ENCODE assay signal across 23 cellular contexts in genomic region chr16:27489906-27490305, GRCh38.
"Had no signal": no experiment of that assay in that cellular context is flagged by ENCODE, and none has a peak within 500 bp of the region (broad histone marks: within the 10 kb centered on the region; RNA-seq: fewer than 3 reads in every experiment).

No MANE protein-coding gene starts in this region.

- DNase-seq: activated CD4-positive, alpha-beta memory T cell treated with anti-CD3 and anti-CD28 coated beads, Interleukin-2, amount 10 ng/mL, durations not matched to agents 7 days and 5 days; activated CD4-positive, alpha-beta T cell treated with anti-CD3 and anti-CD28 coated beads for 36 hours; activated CD4-positive, alpha-beta T cell treated with anti-CD3 and anti-CD28 coated beads, Interleukin-2, amount 50 U/mL, for 1 hour; activated gamma-delta T cell treated with Interleukin-2 at 50 U/mL for 16 hours; activated naive CD4-positive, alpha-beta T cell treated with anti-CD3 and anti-CD28 coated beads, Interleukin-2, amount 10 ng/mL, durations not matched to agents 7 days and 5 days; activated naive CD8-positive, alpha-beta T cell treated with anti-CD3 and anti-CD28 coated beads for 36 hours; activated T-cell treated with anti-CD3 and anti-CD28 coated beads, Interleukin-2, amount 50 U/mL, for 72 hours; brain microvascular endothelial cell; NCI-H1092; NCI-H1930; NCI-H345; NCI-H510A; NK-92 treated with Interleukin-12 subunit alpha and Interleukin-12 subunit beta, amount 100 ng/mL, for 24 hours; Peyer's patch; Right ventricle myocardium superior; SJCRH30; SK-N-SH; T-helper 1 cell; WERI-Rb-1 had no signal

- H3K9me3 Mint-ChIP-seq: activated CD4-positive, alpha-beta memory T cell treated with anti-CD3 and anti-CD28 coated beads, Interleukin-2, amount 10 ng/mL, durations not matched to agents 7 days and 5 days; activated naive CD4-positive, alpha-beta T cell treated with anti-CD3 and anti-CD28 coated beads, Interleukin-2, amount 10 ng/mL, durations not matched to agents 7 days and 5 days; activated naive CD8-positive, alpha-beta T cell treated with anti-CD3 and anti-CD28 coated beads for 36 hours; activated T-cell treated with anti-CD3 and anti-CD28 coated beads, Interleukin-2, amount 50 U/mL, for 72 hours; activated T-helper 2 cell treated with anti-CD3 and anti-CD28 coated beads, Interferon-gamma antibody, Interleukin-2, Interleukin-4, amounts not matched to agents 10 μg/mL and 5 μg/mL and 100 μg/mL, durations not matched to agents 14 hours and 24 hours and 36 hours had no signal

- H3K4me1 Mint-ChIP-seq: activated CD4-positive, alpha-beta T cell treated with anti-CD3 and anti-CD28 coated beads for 36 hours; activated naive CD4-positive, alpha-beta T cell treated with anti-CD3 and anti-CD28 coated beads, Interleukin-2, amount 10 ng/mL, durations not matched to agents 7 days and 5 days; activated naive CD8-positive, alpha-beta T cell treated with anti-CD3 and anti-CD28 coated beads for 36 hours had no signal

- H3K4me1 ChIP-seq: Peyer's patch, SJCRH30 had no signal

- H3K9ac ChIP-seq: KMS-11, SK-N-SH had no signal

- H3K4me3 ChIP-seq: cardiac muscle cell, Peyer's patch, SJCRH30 had no signal

- H3K27ac Mint-ChIP-seq: activated CD4-positive, alpha-beta memory T cell treated with anti-CD3 and anti-CD28 coated beads, Interleukin-2, amount 10 ng/mL, durations not matched to agents 7 days and 5 days; activated CD4-positive, alpha-beta T cell treated with anti-CD3 and anti-CD28 coated beads for 36 hours; activated naive CD8-positive, alpha-beta T cell treated with anti-CD3 and anti-CD28 coated beads for 36 hours; activated T-cell treated with anti-CD3 and anti-CD28 coated beads, Interleukin-2, amount 50 U/mL, for 72 hours; activated T-helper 2 cell treated with anti-CD3 and anti-CD28 coated beads, Interferon-gamma antibody, Interleukin-2, Interleukin-4, amounts not matched to agents 10 μg/mL and 5 μg/mL and 100 μg/mL, durations not matched to agents 14 hours and 24 hours and 36 hours had no signal

- H3K27ac ChIP-seq: brain microvascular endothelial cell, cardiac muscle cell, KMS-11, Peyer's patch, RWPE1, SJCRH30, WERI-Rb-1 had no signal

- ATAC-seq: activated CD4-positive, alpha-beta T cell treated with anti-CD3 and anti-CD28 coated beads for 36 hours; activated T-cell treated with anti-CD3 and anti-CD28 coated beads, Interleukin-2, amount 50 U/mL, for 72 hours had no signal

- H3K27me3 ChIP-seq: brain microvascular endothelial cell, cardiac muscle cell, Peyer's patch, SJCRH30 had no signal

- H3K9me3 ChIP-seq: Peyer's patch, SJCRH30, SK-N-SH had no signal

- H3K4me3 Mint-ChIP-seq: activated CD4-positive, alpha-beta memory T cell treated with anti-CD3 and anti-CD28 coated beads, Interleukin-2, amount 10 ng/mL, durations not matched to agents 7 days and 5 days; activated CD4-positive, alpha-beta T cell treated with anti-CD3 and anti-CD28 coated beads for 36 hours; activated naive CD4-positive, alpha-beta T cell treated with anti-CD3 and anti-CD28 coated beads, Interleukin-2, amount 10 ng/mL, durations not matched to agents 7 days and 5 days; activated naive CD8-positive, alpha-beta T cell treated with anti-CD3 and anti-CD28 coated beads for 36 hours; activated T-cell treated with anti-CD3 and anti-CD28 coated beads, Interleukin-2, amount 50 U/mL, for 72 hours had no signal

- H3K27me3 Mint-ChIP-seq: activated CD4-positive, alpha-beta memory T cell treated with anti-CD3 and anti-CD28 coated beads, Interleukin-2, amount 10 ng/mL, durations not matched to agents 7 days and 5 days; activated CD4-positive, alpha-beta T cell treated with anti-CD3 and anti-CD28 coated beads for 36 hours; activated naive CD4-positive, alpha-beta T cell treated with anti-CD3 and anti-CD28 coated beads, Interleukin-2, amount 10 ng/mL, durations not matched to agents 7 days and 5 days; activated naive CD8-positive, alpha-beta T cell treated with anti-CD3 and anti-CD28 coated beads for 36 hours had no signal

- H3K4me2 ChIP-seq: KMS-11, SK-N-SH had no signal
